8 cellular contexts compared by ENCODE assay signal in genomic region chr15:75349851-75350588, GRCh38. TPM values are rescaled to one million over a fixed set of nuclear protein-coding genes. Genes with fewer than 3 reads are reported as not detected.
DNase-seq lines count a peak whose midpoint lies in the region; ATAC-seq and TF ChIP-seq lines count a peak whose summit lies in the region.

No MANE protein-coding gene starts in this region.

- POLR2A ChIA-PET in activated CD8-positive, alpha-beta T cell treated with anti-CD3 and anti-CD28 coated beads, Interleukin-2, amount 10 ng/mL, durations not matched to agents 7 days and 5 days (lab: Charles Lee), result interaction anchor here (1.3 kb wide), 1 partner anchor 19 kb away, joined by 6 read pairs; the partner anchor contains the start of gene MAN2C1

- ATAC-seq in activated CD8-positive, alpha-beta T cell treated with anti-CD3 and anti-CD28 coated beads, Interleukin-2, amount 10 ng/mL, durations not matched to agents 7 days and 5 days, result peak; percentile 86
- ATAC-seq in lower lobe of right lung, result peak in 1 of 2 donors; percentile 27

- H3K9ac ChIP-seq in MM.1S (ENCODE audit: low read length) (no peak overlapping the region), mesenchymal stem cell (ENCODE audit: low read length) (no peak overlapping the region)

- intact Hi-C loops in Calu3 (cut with micrococcal nuclease; ENCODE audit: unreplicated experiment), result no loop called here
- intact Hi-C loops in lower lobe of right lung (cut with DNase I), result no loop called here

- CTCF ChIA-PET in Calu3 (lab: Charles Lee), result no interaction called here
- CTCF ChIA-PET in activated CD8-positive, alpha-beta T cell treated with anti-CD3 and anti-CD28 coated beads, Interleukin-2, amount 10 ng/mL, durations not matched to agents 7 days and 5 days (lab: Charles Lee), result interaction anchor here (6.9 kb wide), 1 partner anchor 17 kb away, joined by 36 read pairs; the partner anchor contains the start of gene MAN2C1

- H3K27ac ChIP-seq in lower lobe of right lung (no peak overlapping the region), MM.1S (ENCODE audit: low read length) (no peak overlapping the region), mesenchymal stem cell (ENCODE audit: low read length, poor library complexity, severe bottlenecking) (no peak overlapping the region)

- no peak overlapping the region for H2BK120ac ChIP-seq in mesenchymal stem cell (ENCODE audit: low read depth, low read length)

- H3K27me3 Mint-ChIP-seq in Calu3 (ENCODE audit: unreplicated experiment) (peaks cover 15% of the 10 kb centered on the region), IgD-negative memory B cell (no peaks in the 10 kb centered on the region)
- H3K27me3 Mint-ChIP-seq in activated CD8-positive, alpha-beta T cell treated with anti-CD3 and anti-CD28 coated beads, Interleukin-2, amount 10 ng/mL, durations not matched to agents 7 days and 5 days (ENCODE audit: low read depth), result peaks cover 18% of the 10 kb centered on the region

- H3K9me2 ChIP-seq in MM.1S (replicated peaks; ENCODE audit: insufficient read depth, low read length), result no peaks in the 10 kb centered on the region

- H2AK5ac ChIP-seq in mesenchymal stem cell (ENCODE audit: low read length, severe bottlenecking), result no peak overlapping the region

- H3K23ac ChIP-seq in mesenchymal stem cell (ENCODE audit: low read length in 2 of 2), result no peak overlapping the region

- TF ChIP-seq CTCF in Calu3 (IDR thresholded peaks at IDR 0.05; ENCODE audit: unreplicated experiment) (no peak), lower lobe of right lung (IDR thresholded peaks at IDR 0.05) (no peak), MM.1S (IDR thresholded peaks at IDR 0.05; ENCODE audit: low read length) (no peak)

- no peaks in the 10 kb centered on the region for H3K9me3 ChIP-seq in lower lobe of right lung
- H3K9me3 ChIP-seq in MM.1S (replicated peaks; ENCODE audit: insufficient read depth, low read length), result no peaks in the 10 kb centered on the region
- H3K9me3 ChIP-seq in mesenchymal stem cell (ENCODE audit: control insufficient read depth, low read length), result no peaks in the 10 kb centered on the region

- DNase-seq in Calu3 (no peak), lower lobe of right lung (peak; percentile 64), MM.1S (no peak), OCI-M2 (lab: John Stamatoyannopoulos, UW; ENCODE audit: unreplicated experiment) (no peak), mesenchymal stem cell (no peak), hepatic stellate cell (ENCODE audit: low spot score) (no peak)
- peak; percentile 95 for DNase-seq in activated CD8-positive, alpha-beta T cell treated with anti-CD3 and anti-CD28 coated beads, Interleukin-2, amount 10 ng/mL, durations not matched to agents 7 days and 5 days

- H3K36me3 ChIP-seq in lower lobe of right lung (peaks cover 8% of the 10 kb centered on the region), MM.1S (replicated peaks; ENCODE audit: insufficient read depth, low read length) (no peaks in the 10 kb centered on the region), mesenchymal stem cell (ENCODE audit: control insufficient read depth in 1 of 2, insufficient read depth in 2 of 2, low read depth in 1 of 2, low read length in 2 of 2) (peaks cover 6 to 27% of the 10 kb centered on the region in 2 experiments)

- WGBS in mesenchymal stem cell, result 92% methylated on average over 9 of the region's 9 CpGs

- H3K79me1 ChIP-seq in mesenchymal stem cell (replicated peaks; ENCODE audit: low read length, poor library complexity, severe bottlenecking), result peaks cover 5% of the 10 kb centered on the region

- H3K4me3 Mint-ChIP-seq in Calu3 (ENCODE audit: low read depth, unreplicated experiment) (no peak overlapping the region), IgD-negative memory B cell (peak overlapping the region; percentile 53 to 81 (median 70))
- peak overlapping the region; percentile 64 for H3K4me3 Mint-ChIP-seq in activated CD8-positive, alpha-beta T cell treated with anti-CD3 and anti-CD28 coated beads, Interleukin-2, amount 10 ng/mL, durations not matched to agents 7 days and 5 days

- H3F3A ChIP-seq in MM.1S (ENCODE audit: insufficient read depth, low read length), result no peaks in the 10 kb centered on the region

- BruUV-seq in Calu3 (replicated peaks; lab: Mats Ljungman, UMichigan), result TSS peak; percentile 22

- no peak overlapping the region for H3K4me2 ChIP-seq in MM.1S (ENCODE audit: low read depth, low read length)
- no peak overlapping the region for H3K4me2 ChIP-seq in mesenchymal stem cell (ENCODE audit: low read length, poor library complexity, severe bottlenecking)

- no peak overlapping the region for H2BK5ac ChIP-seq in mesenchymal stem cell (ENCODE audit: low read depth, low read length, poor library complexity, severe bottlenecking)

- H3K4me1 Mint-ChIP-seq in Calu3 (ENCODE audit: low read depth, unreplicated experiment), result peaks cover 13% of the 10 kb centered on the region
- H3K4me1 Mint-ChIP-seq in IgD-negative memory B cell, result peaks cover 17 to 25% (median 25%) of the 10 kb centered on the region in 3 donors
- peaks cover 37% of the 10 kb centered on the region for H3K4me1 Mint-ChIP-seq in activated CD8-positive, alpha-beta T cell treated with anti-CD3 and anti-CD28 coated beads, Interleukin-2, amount 10 ng/mL, durations not matched to agents 7 days and 5 days (ENCODE audit: low read depth)

- H2AFZ ChIP-seq in MM.1S (ENCODE audit: low read length) (no peak overlapping the region), mesenchymal stem cell (ENCODE audit: low read depth, low read length) (no peak overlapping the region)

- no peak overlapping the region for H3K14ac ChIP-seq in mesenchymal stem cell (ENCODE audit: low read length in 2 of 2)

- H3K4ac ChIP-seq in mesenchymal stem cell (ENCODE audit: low read depth in 1 of 2, low read length in 2 of 2), result no peak overlapping the region

- H2BK12ac ChIP-seq in mesenchymal stem cell (ENCODE audit: low read length in 2 of 2), result no peak overlapping the region

- no peak overlapping the region for H2BK15ac ChIP-seq in mesenchymal stem cell (ENCODE audit: low read depth, poor library complexity, severe bottlenecking)

- no peak overlapping the region for H4K91ac ChIP-seq in mesenchymal stem cell (ENCODE audit: low read length)

- no peaks in the 10 kb centered on the region for H4K20me1 ChIP-seq in MM.1S (ENCODE audit: insufficient read depth, low read length)

- H3K9me3 Mint-ChIP-seq in Calu3 (ENCODE audit: low read depth, unreplicated experiment), result no peaks in the 10 kb centered on the region
- peaks cover 0 to 10% (median 0%) of the 10 kb centered on the region in 3 donors for H3K9me3 Mint-ChIP-seq in IgD-negative memory B cell
- H3K9me3 Mint-ChIP-seq in activated CD8-positive, alpha-beta T cell treated with anti-CD3 and anti-CD28 coated beads, Interleukin-2, amount 10 ng/mL, durations not matched to agents 7 days and 5 days (ENCODE audit: insufficient read depth), result peaks cover 19% of the 10 kb centered on the region

- H3K27ac Mint-ChIP-seq in Calu3 (ENCODE audit: unreplicated experiment), result peak overlapping the region; percentile 33
- H3K27ac Mint-ChIP-seq in IgD-negative memory B cell, result peak overlapping the region; percentile 97 to 99 (median 97)
- peak overlapping the region; percentile 99 for H3K27ac Mint-ChIP-seq in activated CD8-positive, alpha-beta T cell treated with anti-CD3 and anti-CD28 coated beads, Interleukin-2, amount 10 ng/mL, durations not matched to agents 7 days and 5 days

- H3K36me3 Mint-ChIP-seq in Calu3 (ENCODE audit: insufficient read depth, unreplicated experiment) (peaks cover 73% of the 10 kb centered on the region), IgD-negative memory B cell (peaks cover 6% of the 10 kb centered on the region)
- peaks cover 57% of the 10 kb centered on the region for H3K36me3 Mint-ChIP-seq in activated CD8-positive, alpha-beta T cell treated with anti-CD3 and anti-CD28 coated beads, Interleukin-2, amount 10 ng/mL, durations not matched to agents 7 days and 5 days (ENCODE audit: low read depth)

- H3K4me1 ChIP-seq in lower lobe of right lung, result peaks cover 21% of the 10 kb centered on the region
- H3K4me1 ChIP-seq in MM.1S (ENCODE audit: low read length), result no peaks in the 10 kb centered on the region
- H3K4me1 ChIP-seq in mesenchymal stem cell (ENCODE audit: control insufficient read depth, insufficient read depth, low read depth, low read length), result peaks cover 20% of the 10 kb centered on the region

- no peaks in the 10 kb centered on the region for H3K79me2 ChIP-seq in MM.1S (ENCODE audit: low read length)

- H3K18ac ChIP-seq in mesenchymal stem cell (ENCODE audit: low read depth in 1 of 2, low read length in 2 of 2), result no peak overlapping the region

- H3K4me3 ChIP-seq in lower lobe of right lung (no peak overlapping the region), MM.1S (ENCODE audit: low read length) (no peak overlapping the region), mesenchymal stem cell (ENCODE audit: insufficient read depth in 1 of 2, low read depth in 1 of 2, low read length in 2 of 2) (no peak overlapping the region)

- H4K8ac ChIP-seq in mesenchymal stem cell (ENCODE audit: low read length), result no peak overlapping the region

- no peaks in the 10 kb centered on the region for H3K27me3 ChIP-seq in lower lobe of right lung (ENCODE audit: low read depth)
- no peaks in the 10 kb centered on the region for H3K27me3 ChIP-seq in MM.1S (replicated peaks; ENCODE audit: insufficient read depth, low read length)
- peaks cover 8 to 11% of the 10 kb centered on the region in 2 experiments for H3K27me3 ChIP-seq in mesenchymal stem cell (ENCODE audit: control insufficient read depth in 1 of 2, insufficient read depth in 1 of 2, low read length in 2 of 2)

RNA-seq across cellular contexts. Expression of gene NEIL1, which starts 3.2 kb away (rescaled TPM):
- total RNA-seq in Calu3 (2022) (11.8 and 13.2 TPM in 2 replicates), lower lobe of right lung (43.7 TPM)
- 16.0 TPM for polyA plus RNA-seq in IgD-negative memory B cell
- total RNA-seq in activated CD8-positive, alpha-beta T cell treated with anti-CD3 and anti-CD28 coated beads, Interleukin-2, amount 10 ng/mL, durations not matched to agents 7 days and 5 days, result 1 to 10 TPM; 2.8 to 3.2 TPM
- polyA plus RNA-seq in mesenchymal stem cell (2013, experiment 1 of 2), result 3.3 TPM
- 3.1 TPM for polyA plus RNA-seq in mesenchymal stem cell (2013, experiment 2 of 2)

RNA-seq across cellular contexts. Expression of gene COMMD4, which starts 14.2 kb away (rescaled TPM):
- 109 TPM in 2 replicates for total RNA-seq in Calu3 (2022)
- 36.2 TPM for polyA plus RNA-seq in IgD-negative memory B cell
- 100 to 1,000 TPM; 101 to 103 TPM for total RNA-seq in activated CD8-positive, alpha-beta T cell treated with anti-CD3 and anti-CD28 coated beads, Interleukin-2, amount 10 ng/mL, durations not matched to agents 7 days and 5 days
- 59.0 TPM for total RNA-seq in lower lobe of right lung
- 86.5 TPM for polyA plus RNA-seq in mesenchymal stem cell (2013, experiment 1 of 2)
- 88.6 TPM for polyA plus RNA-seq in mesenchymal stem cell (2013, experiment 2 of 2)

RNA-seq across cellular contexts. Expression of gene MAN2C1, which starts 18.4 kb away (rescaled TPM):
- total RNA-seq in Calu3 (2022) (239 and 243 TPM in 2 replicates), lower lobe of right lung (208 TPM)
- polyA plus RNA-seq in IgD-negative memory B cell, result 13.2 TPM
- total RNA-seq in activated CD8-positive, alpha-beta T cell treated with anti-CD3 and anti-CD28 coated beads, Interleukin-2, amount 10 ng/mL, durations not matched to agents 7 days and 5 days, result 100 to 1,000 TPM; 123 to 131 TPM
- polyA plus RNA-seq in mesenchymal stem cell (2013, experiment 1 of 2), result 58.5 TPM
- 54.4 TPM for polyA plus RNA-seq in mesenchymal stem cell (2013, experiment 2 of 2)

Comparison
In these comparisons a context has a peak if more than half of its experiments do, and no peak if none do; other contexts are left out.
1. DNase-seq: peak in activated CD8-positive, alpha-beta T cell treated with anti-CD3 and anti-CD28 coated beads, Interleukin-2, amount 10 ng/mL, durations not matched to agents 7 days and 5 days (single experiment) and lower lobe of right lung (single experiment); none in Calu3 (single experiment), MM.1S (single experiment), OCI-M2 (single experiment), mesenchymal stem cell (single experiment) and hepatic stellate cell (single experiment).
2. H3K27ac Mint-ChIP-seq: peak in every context shown above with its lines; median percentile 99 in activated CD8-positive, alpha-beta T cell treated with anti-CD3 and anti-CD28 coated beads, Interleukin-2, amount 10 ng/mL, durations not matched to agents 7 days and 5 days; 97 in IgD-negative memory B cell; 33 in Calu3.